31 cellular contexts compared by ENCODE assay signal in the genomic region with DNA sequence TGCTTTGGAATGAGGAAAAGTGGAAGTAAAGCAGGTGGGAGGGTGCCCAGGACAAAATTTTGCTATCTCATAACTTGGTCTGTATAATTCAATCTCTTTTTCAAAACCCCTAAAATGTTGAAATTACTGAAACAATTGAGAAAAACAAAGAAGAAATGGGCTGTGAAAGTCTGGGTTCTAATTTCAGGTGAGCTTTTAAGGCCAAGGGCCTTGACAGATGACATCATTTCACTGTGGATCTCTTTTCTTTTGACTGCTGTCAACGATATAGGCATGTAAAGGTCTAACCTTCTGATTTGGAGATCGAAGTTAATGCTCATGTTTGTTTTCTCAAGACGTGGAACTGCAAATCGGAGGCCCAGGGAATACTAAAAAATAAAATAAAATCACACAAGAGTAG.
"Had no signal": no experiment of that assay in that cellular context is flagged by ENCODE, and none has a peak within 500 bp of the region (broad histone marks: within the 10 kb centered on the region; RNA-seq: fewer than 3 reads in every experiment).

No MANE protein-coding gene starts in this region.

- H3K27me3 ChIP-seq: neural progenitor cell, ovary, spleen, suprapubic skin, testis, tibial artery, upper lobe of right lung, uterus had no signal

- H3K4me3 ChIP-seq: neural progenitor cell, ovary, psoas muscle, skin epidermis, smooth muscle cell, spleen, suprapubic skin, testis, tibial artery, transverse colon, upper lobe of right lung, uterus had no signal

- H3K9me3 Mint-ChIP-seq: natural killer cell treated with Interleukin-12 subunit alpha and Interleukin-12 subunit beta and Interleukin-15 and Interleukin-18, amount 100 ng/mL, for 72 hours; neural progenitor cell had no signal

- H3K4me3 Mint-ChIP-seq: naive thymus-derived CD8-positive, alpha-beta T cell; natural killer cell treated with Interleukin-12 subunit alpha and Interleukin-12 subunit beta and Interleukin-15 and Interleukin-18, amount 100 ng/mL, for 72 hours; neural progenitor cell; stimulated activated memory B cell treated with anti-CD40 and anti-IgM and Interleukin-4, amounts not matched to agents 10 μg/mL and 1 μg/mL and 100 μg/mL, for 72 hours; stimulated activated naive CD8-positive, alpha-beta T cell treated with anti-CD3 and anti-CD28 coated beads, Interleukin-15, amount 100 ng/mL, for 72 hours; type B pancreatic cell had no signal

- H3K4me1 Mint-ChIP-seq: stimulated activated memory B cell treated with anti-CD40 and anti-IgM and Interleukin-4, amounts not matched to agents 10 μg/mL and 1 μg/mL and 100 μg/mL, for 72 hours; stimulated activated naive CD8-positive, alpha-beta T cell treated with anti-CD3 and anti-CD28 coated beads, Interleukin-15, amount 100 ng/mL, for 72 hours had no signal

- H3K36me3 ChIP-seq: neural progenitor cell, ovary, spleen, suprapubic skin, transverse colon, upper lobe of right lung, uterus had no signal

- ATAC-seq: naive thymus-derived CD8-positive, alpha-beta T cell; natural killer cell treated with Interleukin-12 subunit alpha and Interleukin-12 subunit beta and Interleukin-15 and Interleukin-18, amount 100 ng/mL, for 72 hours; psoas muscle; right cardiac atrium; sciatic nerve; stimulated activated memory B cell treated with anti-CD40 and anti-IgM and Interleukin-4, amounts not matched to agents 10 μg/mL and 1 μg/mL and 100 μg/mL, for 72 hours; stimulated activated naive CD8-positive, alpha-beta T cell treated with anti-CD3 and anti-CD28 coated beads, Interleukin-15, amount 100 ng/mL, for 72 hours; stimulated activated naive CD8-positive, alpha-beta T cell treated with anti-CD3 and anti-CD28 coated beads, Interleukin-15, Interleukin-2, amounts not matched to agents 100 U/mL and 50 U/mL, for 24 hours; upper lobe of right lung had no signal

- DNase-seq: naive thymus-derived CD8-positive, alpha-beta T cell; occipital lobe; ovary; posterior cingulate gyrus; psoas muscle; right cardiac atrium; spleen; stimulated activated CD4-positive, alpha-beta T cell treated with anti-CD3 and anti-CD28 coated beads, Interleukin-12 subunit alpha, Interleukin-12 subunit beta, amount 100 ng/mL, for 4 hours; stimulated activated CD4-positive, alpha-beta T cell treated with anti-CD3 and anti-CD28 coated beads, Interleukin-1b, Interleukin-23, amount 100 ng/mL, for 48 hours; stimulated activated CD4-positive, alpha-beta T cell treated with anti-CD3 and anti-CD28 coated beads, Interleukin-4, amount 100 ng/mL, for 1 hour; stimulated activated CD4-positive, alpha-beta T cell treated with anti-CD3 and anti-CD28 coated beads, Interleukin-4, amount 100 ng/mL, for 4 hours; stimulated activated CD8-positive, alpha-beta memory T cell treated with anti-CD3 and anti-CD28 coated beads, Interleukin-4, amount 100 ng/mL, for 48 hours; stimulated activated naive CD4-positive, alpha-beta T cell; stimulated activated naive CD8-positive, alpha-beta T cell treated with anti-CD3 and anti-CD28 coated beads, Interleukin-15, amount 100 ng/mL, for 72 hours; stimulated activated naive CD8-positive, alpha-beta T cell treated with anti-CD3 and anti-CD28 coated beads, Interleukin-15, Interleukin-2, amounts not matched to agents 100 U/mL and 50 U/mL, for 24 hours; substantia nigra; testis; tibial artery; transverse colon; upper lobe of right lung; uterus had no signal

- H3K4me1 ChIP-seq: parathyroid adenoma, psoas muscle, suprapubic skin, testis, tibial artery, transverse colon, upper lobe of right lung had no signal

- H3K27ac ChIP-seq: neural progenitor cell, ovary, parathyroid adenoma, psoas muscle, skin epidermis, spleen, suprapubic skin, testis, tibial artery, transverse colon, upper lobe of right lung, uterus had no signal

- H3K9me3 ChIP-seq: ovary, psoas muscle, suprapubic skin, testis, tibial artery, transverse colon, upper lobe of right lung, uterus had no signal

- H3K9ac ChIP-seq: neural progenitor cell, parathyroid adenoma had no signal

- H2AFZ ChIP-seq: neural progenitor cell, parathyroid adenoma had no signal

- H3K27ac Mint-ChIP-seq: natural killer cell treated with Interleukin-12 subunit alpha and Interleukin-12 subunit beta and Interleukin-15 and Interleukin-18, amount 100 ng/mL, for 72 hours; neural progenitor cell; progenitor cell of endocrine pancreas; stimulated activated memory B cell treated with anti-CD40 and anti-IgM and Interleukin-4, amounts not matched to agents 10 μg/mL and 1 μg/mL and 100 μg/mL, for 72 hours; stimulated activated naive CD8-positive, alpha-beta T cell treated with anti-CD3 and anti-CD28 coated beads, Interleukin-15, amount 100 ng/mL, for 72 hours; type B pancreatic cell had no signal

- H3K27me3 Mint-ChIP-seq: progenitor cell of endocrine pancreas; stimulated activated memory B cell treated with anti-CD40 and anti-IgM and Interleukin-4, amounts not matched to agents 10 μg/mL and 1 μg/mL and 100 μg/mL, for 72 hours; type B pancreatic cell had no signal

- H3K4me2 ChIP-seq: neural progenitor cell, smooth muscle cell had no signal

- H3K36me3 Mint-ChIP-seq: naive thymus-derived CD8-positive, alpha-beta T cell; natural killer cell treated with Interleukin-12 subunit alpha and Interleukin-12 subunit beta and Interleukin-15 and Interleukin-18, amount 100 ng/mL, for 72 hours; neural progenitor cell; stimulated activated memory B cell treated with anti-CD40 and anti-IgM and Interleukin-4, amounts not matched to agents 10 μg/mL and 1 μg/mL and 100 μg/mL, for 72 hours; type B pancreatic cell had no signal
